In genomic region chr6:38639498-38640215, GRCh38 we compare ENCODE assay signal across 8 cellular contexts. TPM values are rescaled to one million over a fixed set of nuclear protein-coding genes. Genes with fewer than 3 reads are reported as not detected.
A peak's percentile ranks its signal among the peaks of the same experiment; 100 is the strongest.
DNase-seq lines count a peak whose midpoint lies in the region; ATAC-seq and TF ChIP-seq lines count a peak whose summit lies in the region.

Gene BTBD9, minus strand, starts transcription at chr6:38639929.

- no peaks in the 10 kb centered on the region for H3K36me3 Mint-ChIP-seq in activated naive CD4-positive, alpha-beta T cell treated with anti-CD3 and anti-CD28 coated beads, Interleukin-2, amount 10 ng/mL, durations not matched to agents 7 days and 5 days

- CTCF ChIA-PET in activated naive CD4-positive, alpha-beta T cell treated with anti-CD3 and anti-CD28 coated beads, Interleukin-2, amount 10 ng/mL, durations not matched to agents 7 days and 5 days (lab: Charles Lee), result no interaction called here

- H3K27me3 Mint-ChIP-seq in activated naive CD4-positive, alpha-beta T cell treated with anti-CD3 and anti-CD28 coated beads, Interleukin-2, amount 10 ng/mL, durations not matched to agents 7 days and 5 days, result no peaks in the 10 kb centered on the region

- peaks cover 18% of the 10 kb centered on the region for H3K4me1 ChIP-seq in Karpas-422 (ENCODE audit: low read length)

- peak within 1 kb of the TSS; percentile 91 for H3K4me3 ChIP-seq in Karpas-422 (ENCODE audit: low read length)

- DNase-seq in ELF-1 (ENCODE audit: low read depth, low spot score), result peak; percentile 89
- peak; percentile 93 for DNase-seq in Karpas-422
- peak; percentile 81 for DNase-seq in SK-N-DZ (ENCODE audit: low spot score)
- peak; percentile 87 for DNase-seq in activated naive CD4-positive, alpha-beta T cell treated with anti-CD3 and anti-CD28 coated beads, Interleukin-2, amount 10 ng/mL, durations not matched to agents 7 days and 5 days
- peak; percentile 37 for DNase-seq in glomerular endothelial cell (ENCODE audit: extremely low read depth, low read depth, low spot score)
- DNase-seq in omental fat pad (ENCODE audit: low spot score), result peak; percentile 93

- H3K9me3 Mint-ChIP-seq in activated naive CD4-positive, alpha-beta T cell treated with anti-CD3 and anti-CD28 coated beads, Interleukin-2, amount 10 ng/mL, durations not matched to agents 7 days and 5 days, result no peaks in the 10 kb centered on the region

- H3K27ac Mint-ChIP-seq in activated naive CD4-positive, alpha-beta T cell treated with anti-CD3 and anti-CD28 coated beads, Interleukin-2, amount 10 ng/mL, durations not matched to agents 7 days and 5 days, result peak within 1 kb of the TSS; percentile 89

- H3K27ac ChIP-seq in Karpas-422 (ENCODE audit: low read length), result no peak within 1 kb of the TSS
- peak within 1 kb of the TSS; percentile 77 for H3K27ac ChIP-seq in temporal lobe (ENCODE audit: low read depth, low read length)

- no peaks in the 10 kb centered on the region for H4K20me1 ChIP-seq in Karpas-422 (ENCODE audit: insufficient read depth, low read depth, low read length)

- peak within 1 kb of the TSS; percentile 99 for H2AFZ ChIP-seq in Karpas-422 (ENCODE audit: low read length)

- H3K9me2 ChIP-seq in Karpas-422 (replicated peaks; ENCODE audit: insufficient read depth, low read length), result no peaks in the 10 kb centered on the region

- TF ChIP-seq CTCF in omental fat pad (IDR thresholded peaks at IDR 0.05), result no peak

- no peaks in the 10 kb centered on the region for H3K36me3 ChIP-seq in Karpas-422 (ENCODE audit: insufficient read depth, low read length)

- H3K9me3 ChIP-seq in Karpas-422 (ENCODE audit: low read length), result no peaks in the 10 kb centered on the region

- peak within 1 kb of the TSS; percentile 86 for H3K4me2 ChIP-seq in Karpas-422 (ENCODE audit: low read depth, low read length, poor library complexity, severe bottlenecking)

- H3K79me2 ChIP-seq in Karpas-422 (ENCODE audit: low read length), result no peaks in the 10 kb centered on the region

- H3K4me3 Mint-ChIP-seq in activated naive CD4-positive, alpha-beta T cell treated with anti-CD3 and anti-CD28 coated beads, Interleukin-2, amount 10 ng/mL, durations not matched to agents 7 days and 5 days, result peak within 1 kb of the TSS; percentile 86

- H3K4me1 Mint-ChIP-seq in activated naive CD4-positive, alpha-beta T cell treated with anti-CD3 and anti-CD28 coated beads, Interleukin-2, amount 10 ng/mL, durations not matched to agents 7 days and 5 days, result peaks cover 42% of the 10 kb centered on the region

- no peaks in the 10 kb centered on the region for H3K27me3 ChIP-seq in Karpas-422 (ENCODE audit: low read length)

- peak; percentile 77 for ATAC-seq in GM21825 (IDR thresholded peaks at IDR 0.05; ENCODE audit: unreplicated experiment)
- ATAC-seq in omental fat pad (ENCODE audit: low FRiP score), result peak; percentile 84

- H3K9ac ChIP-seq in Karpas-422 (ENCODE audit: low read length), result peak within 1 kb of the TSS; percentile 80

RNA-seq across cellular contexts. Expression of gene BTBD9, which starts in this region (rescaled TPM):
- total RNA-seq in Karpas-422 (2014; rRNA removed; shearing (Covaris generic); ENCODE audit: low replicate concordance), result 3.0 and 4.7 TPM in 2 replicates
- polyA plus RNA-seq in SK-N-DZ (2014; cell fraction: cytosol; rRNA removed), result 1.4 and 1.6 TPM in 2 replicates
- polyA plus RNA-seq in SK-N-DZ (2014; cell fraction: nucleus; rRNA removed), result 1.1 and 1.2 TPM in 2 replicates
- total RNA-seq in glomerular endothelial cell, result 9.3 and 13.2 TPM in 2 replicates
- 10 to 100 TPM; 10.8 to 26.3 (median 15.3) TPM for total RNA-seq in omental fat pad
- total RNA-seq in temporal lobe, result 25.1 TPM

Comparison
In these comparisons a context has a peak if more than half of its experiments do, and no peak if none do; other contexts are left out.
1. DNase-seq: peak in every context shown above with its lines; median percentile 93 in Karpas-422; 93 in omental fat pad; 89 in ELF-1; 87 in activated naive CD4-positive, alpha-beta T cell treated with anti-CD3 and anti-CD28 coated beads, Interleukin-2, amount 10 ng/mL, durations not matched to agents 7 days and 5 days; 81 in SK-N-DZ; 37 in glomerular endothelial cell.